35 cellular contexts compared by ENCODE assay signal in genomic region chr17:28669918-28670317, GRCh38. TPM values are rescaled to one million over a fixed set of nuclear protein-coding genes. Genes with fewer than 3 reads are reported as not detected.
DNase-seq lines count a peak whose midpoint lies in the region; ATAC-seq and TF ChIP-seq lines count a peak whose summit lies in the region.
"Had no signal": no experiment of that assay in that cellular context is flagged by ENCODE, and none has a peak within 500 bp of the region (broad histone marks: within the 10 kb centered on the region; RNA-seq: fewer than 3 reads in every experiment).

No MANE protein-coding gene starts in this region.

- peak; percentile 14 for ATAC-seq in stimulated activated naive CD8-positive, alpha-beta T cell treated with anti-CD3 and anti-CD28 coated beads, Interleukin-15, Interleukin-2, amounts not matched to agents 100 U/mL and 50 U/mL, for 24 hours
- ATAC-seq in stimulated activated naive CD8-positive, alpha-beta T cell treated with anti-CD3 and anti-CD28 coated beads, Interleukin-15, amount 100 ng/mL, for 72 hours = no peak
- ATAC-seq in stimulated activated effector memory CD8-positive, alpha-beta T cell treated with anti-CD3 and anti-CD28 coated beads, Interleukin-12 subunit alpha, Interleukin-12 subunit beta, amount 100 ng/mL, for 72 hours = no peak
- ATAC-seq: A549; CD8-positive, alpha-beta T cell had no signal

- H3K9me3 ChIP-seq in neural progenitor cell (ENCODE audit: low read depth) (no peaks in the 10 kb centered on the region), HAP-1 (no peaks in the 10 kb centered on the region)
- H3K9me3 ChIP-seq: A549; BE2C; BLaER1; BLaER1 treated with 17β-estradiol and CSF1 and Interleukin-3, amounts not matched to agents 10 nM and 100 nM; Caco-2 had no signal

- H3K4me3 ChIP-seq in neural progenitor cell (no peak overlapping the region), HAP-1 (no peak overlapping the region)
- H3K4me3 ChIP-seq: A549; BLaER1; BLaER1 treated with 17β-estradiol and CSF1 and Interleukin-3, amounts not matched to agents 10 nM and 100 nM had no signal

- in situ Hi-C loops in HAP-1 (cut with MboI; ENCODE audit: low sequenced_read_pairs) = no loop called here

- H3K27me3 ChIP-seq in neural progenitor cell (no peaks in the 10 kb centered on the region), HAP-1 (ENCODE audit: low read depth) (no peaks in the 10 kb centered on the region)
- H3K27me3 ChIP-seq: BE2C; BLaER1; BLaER1 treated with 17β-estradiol and CSF1 and Interleukin-3, amounts not matched to agents 10 nM and 100 nM had no signal

- peaks cover 46% of the 10 kb centered on the region for H3K36me3 Mint-ChIP-seq in neural progenitor cell
- peaks cover 89% of the 10 kb centered on the region for H3K36me3 Mint-ChIP-seq in stimulated activated effector memory CD8-positive, alpha-beta T cell treated with anti-CD3 and anti-CD28 coated beads, Interleukin-12 subunit alpha, Interleukin-12 subunit beta, amount 100 ng/mL, for 72 hours

- peaks cover 53% of the 10 kb centered on the region for H3K79me2 ChIP-seq in neural progenitor cell (ENCODE audit: low read depth)

- H3K9ac ChIP-seq in neural progenitor cell = no peak overlapping the region
- H3K9ac ChIP-seq: BLaER1; BLaER1 treated with 17β-estradiol and CSF1 and Interleukin-3, amounts not matched to agents 10 nM and 100 nM had no signal

- no peak overlapping the region for H3K4me3 Mint-ChIP-seq in stimulated activated naive CD8-positive, alpha-beta T cell treated with anti-CD3 and anti-CD28 coated beads, Interleukin-15, amount 100 ng/mL, for 72 hours
- H3K4me3 Mint-ChIP-seq in neural progenitor cell = peak overlapping the region; percentile 18
- no peak overlapping the region for H3K4me3 Mint-ChIP-seq in stimulated activated effector memory CD8-positive, alpha-beta T cell treated with anti-CD3 and anti-CD28 coated beads, Interleukin-12 subunit alpha, Interleukin-12 subunit beta, amount 100 ng/mL, for 72 hours
- H3K4me3 Mint-ChIP-seq: B cell; CD14-positive monocyte; CD4-positive, alpha-beta memory T cell; CD4-positive, alpha-beta T cell; CD4-positive, CD25-positive, alpha-beta regulatory T cell; CD8-positive, alpha-beta memory T cell; CD8-positive, alpha-beta T cell had no signal

- no peaks in the 10 kb centered on the region for H3K9me3 Mint-ChIP-seq in stimulated activated naive CD8-positive, alpha-beta T cell treated with anti-CD3 and anti-CD28 coated beads, Interleukin-15, amount 100 ng/mL, for 72 hours
- H3K9me3 Mint-ChIP-seq in neural progenitor cell = no peaks in the 10 kb centered on the region
- H3K9me3 Mint-ChIP-seq in stimulated activated effector memory CD8-positive, alpha-beta T cell treated with anti-CD3 and anti-CD28 coated beads, Interleukin-12 subunit alpha, Interleukin-12 subunit beta, amount 100 ng/mL, for 72 hours = no peaks in the 10 kb centered on the region
- H3K9me3 Mint-ChIP-seq: CD14-positive monocyte; CD4-positive, alpha-beta memory T cell; CD4-positive, alpha-beta T cell; CD4-positive, CD25-positive, alpha-beta regulatory T cell; CD8-positive, alpha-beta memory T cell; CD8-positive, alpha-beta T cell had no signal

- no peak for TF ChIP-seq CTCF in neural progenitor cell (IDR thresholded peaks at IDR 0.05)

- peak overlapping the region in 1 of 2 donors; percentile 50 for H3K27ac Mint-ChIP-seq in stimulated activated naive CD8-positive, alpha-beta T cell treated with anti-CD3 and anti-CD28 coated beads, Interleukin-15, amount 100 ng/mL, for 72 hours
- no peak overlapping the region for H3K27ac Mint-ChIP-seq in neural progenitor cell
- peak overlapping the region; percentile 48 for H3K27ac Mint-ChIP-seq in stimulated activated effector memory CD8-positive, alpha-beta T cell treated with anti-CD3 and anti-CD28 coated beads, Interleukin-12 subunit alpha, Interleukin-12 subunit beta, amount 100 ng/mL, for 72 hours
- H3K27ac Mint-ChIP-seq: B cell; CD4-positive, alpha-beta memory T cell; CD4-positive, alpha-beta T cell; CD8-positive, alpha-beta T cell had no signal

- H3K4me2 ChIP-seq in neural progenitor cell = no peak overlapping the region
- H3K4me2 ChIP-seq: A549; BLaER1; BLaER1 treated with 17β-estradiol and CSF1 and Interleukin-3, amounts not matched to agents 10 nM and 100 nM had no signal

- H3K27me3 Mint-ChIP-seq in stimulated activated naive CD8-positive, alpha-beta T cell treated with anti-CD3 and anti-CD28 coated beads, Interleukin-15, amount 100 ng/mL, for 72 hours = no peaks in the 10 kb centered on the region
- no peaks in the 10 kb centered on the region for H3K27me3 Mint-ChIP-seq in neural progenitor cell (ENCODE audit: insufficient read depth, low read depth)
- H3K27me3 Mint-ChIP-seq: B cell; CD4-positive, alpha-beta memory T cell; CD4-positive, alpha-beta T cell; CD4-positive, CD25-positive, alpha-beta regulatory T cell; CD8-positive, alpha-beta memory T cell had no signal

- H3K27ac ChIP-seq in neural progenitor cell = no peak overlapping the region
- H3K27ac ChIP-seq: 22Rv1; A549; BLaER1; BLaER1 treated with 17β-estradiol and CSF1 and Interleukin-3, amounts not matched to agents 10 nM and 100 nM; C4-2B had no signal

- H3K36me3 ChIP-seq in neural progenitor cell (peaks cover 9% of the 10 kb centered on the region), HAP-1 (replicated peaks) (peaks cover 68% of the 10 kb centered on the region)

- no peaks in the 10 kb centered on the region for H3K4me1 ChIP-seq in neural progenitor cell
- no peaks in the 10 kb centered on the region for H3K4me1 ChIP-seq in HAP-1
- H3K4me1 ChIP-seq: A549, BE2C, Caco-2 had no signal

- no peak for DNase-seq in stimulated activated naive CD8-positive, alpha-beta T cell treated with anti-CD3 and anti-CD28 coated beads, Interleukin-15, Interleukin-2, amounts not matched to agents 100 U/mL and 50 U/mL, for 24 hours
- no peak for DNase-seq in stimulated activated naive CD8-positive, alpha-beta T cell treated with anti-CD3 and anti-CD28 coated beads, Interleukin-15, amount 100 ng/mL, for 72 hours
- DNase-seq in mesenteric fat pad (ENCODE audit: low spot score) (peak; percentile 51), neural progenitor cell (ENCODE audit: low spot score) (no peak), SIG-M5 treated with dmso at 0.1 percent for 504 hours (lab: John Stamatoyannopoulos, UW; ENCODE audit: unreplicated experiment) (no peak), NCI-H2171 treated with DMSO at 0.1 percent for 48 hours (lab: John Stamatoyannopoulos, UW) (no peak), HAP-1 (ENCODE audit: low spot score in 2 of 2) (no peak)
- no peak for DNase-seq in stimulated activated effector memory CD8-positive, alpha-beta T cell treated with anti-CD3 and anti-CD28 coated beads, Interleukin-12 subunit alpha, Interleukin-12 subunit beta, amount 100 ng/mL, for 72 hours (ENCODE audit: low spot score in 2 of 2)
- DNase-seq: 8988T; ACHN; AML-193; BE2C; C1 segment of cervical spinal cord; Caco-2; Calu3; CD4-positive, alpha-beta memory T cell; CD4-positive, alpha-beta T cell; CD4-positive, CD25-positive, alpha-beta regulatory T cell; CD8-positive, alpha-beta memory T cell; CD8-positive, alpha-beta T cell; COR-L47; DMS 273 treated with DMSO at 0.1 percent for 48 hours; DMS153; DMS53; DMS79; DMS79 treated with DMSO at 0.1 percent for 48 hours; DND-41; EL had no signal

- no peak overlapping the region for H2AFZ ChIP-seq in neural progenitor cell (replicated peaks)

- H4K20me1 ChIP-seq in neural progenitor cell (ENCODE audit: low read depth) = peaks cover 25% of the 10 kb centered on the region

- peaks cover 16% of the 10 kb centered on the region for H3K4me1 Mint-ChIP-seq in stimulated activated naive CD8-positive, alpha-beta T cell treated with anti-CD3 and anti-CD28 coated beads, Interleukin-15, amount 100 ng/mL, for 72 hours
- H3K4me1 Mint-ChIP-seq in neural progenitor cell = peaks cover 15% of the 10 kb centered on the region
- H3K4me1 Mint-ChIP-seq in stimulated activated effector memory CD8-positive, alpha-beta T cell treated with anti-CD3 and anti-CD28 coated beads, Interleukin-12 subunit alpha, Interleukin-12 subunit beta, amount 100 ng/mL, for 72 hours = peaks cover 23% of the 10 kb centered on the region

- H3F3A ChIP-seq in neural progenitor cell (ENCODE audit: low read depth) = peaks cover 4% of the 10 kb centered on the region

RNA-seq across cellular contexts. Expression of gene SUPT6H, which starts 7.9 kb away (rescaled TPM):
- 76.6 TPM for total RNA-seq in mesenteric fat pad
- total RNA-seq in neural progenitor cell (ENCODE audit: low replicate concordance) = 29.9 and 38.6 TPM in 2 replicates

RNA-seq across cellular contexts. Expression of gene SDF2, which starts 8.2 kb away (rescaled TPM):
- 41.8 TPM for total RNA-seq in mesenteric fat pad
- total RNA-seq in neural progenitor cell (ENCODE audit: low replicate concordance) = 34.3 and 62.7 TPM in 2 replicates

RNA-seq across cellular contexts. Expression of gene BLTP2, which starts 25.0 kb away (rescaled TPM):
- 163 TPM for total RNA-seq in mesenteric fat pad
- total RNA-seq in neural progenitor cell (ENCODE audit: low replicate concordance) = 91.2 and 130 TPM in 2 replicates

RNA-seq across cellular contexts. Expression of gene PROCA1, which starts 41.8 kb away (rescaled TPM):
- 1.3 TPM for total RNA-seq in mesenteric fat pad
- 12.5 and 32.7 TPM in 2 replicates for total RNA-seq in neural progenitor cell (ENCODE audit: low replicate concordance)

RNA-seq across cellular contexts. Expression of gene RAB34, which starts 47.8 kb away (rescaled TPM):
- total RNA-seq in mesenteric fat pad (43.3 TPM), neural progenitor cell (ENCODE audit: low replicate concordance) (82.8 and 133 TPM in 2 replicates)
